Comparison of ENCODE assay signal across 1 cellular context in the genomic region with DNA sequence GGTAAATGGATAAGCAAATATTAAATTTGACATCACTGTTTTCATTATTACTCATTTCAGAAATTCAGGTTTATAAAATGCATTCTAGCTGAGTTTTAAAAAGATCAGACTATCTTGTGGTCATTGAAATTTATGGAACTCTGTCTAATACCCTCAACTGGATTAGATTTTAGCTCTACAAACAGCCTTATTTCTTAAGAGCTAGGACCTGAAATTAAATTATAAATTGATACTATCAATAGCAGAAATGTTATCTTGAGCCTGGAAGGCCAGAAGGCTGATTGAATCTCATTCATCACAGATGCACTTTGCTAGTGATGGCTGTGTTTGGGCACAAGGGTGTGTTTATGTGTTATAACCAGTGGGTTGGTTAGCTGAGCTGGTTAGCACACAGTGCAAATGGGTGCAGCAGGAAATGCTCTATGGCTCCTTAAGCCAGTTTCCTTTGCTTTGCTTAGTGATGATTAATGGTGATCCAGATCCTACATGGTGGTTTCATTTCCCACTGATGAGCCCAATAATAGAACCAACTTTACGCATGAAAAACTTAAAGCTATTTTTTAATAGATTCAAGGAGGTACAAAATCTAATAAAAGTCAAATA.
A peak's percentile ranks its signal among the peaks of the same experiment; 100 is the strongest.
TF ChIP-seq lines count a peak whose summit lies in the region.

No MANE protein-coding gene starts in this region.

TF ChIP-seq in SK-N-SH treated with all-trans-retinoic acid at 6 μM for 48 hours, 23 proteins besides CTCF, POLR2A, EP300 and RAD21 (continued from another document):
- TF ChIP-seq ZFP3 (CRISPR knock-in tag; IDR thresholded peaks at IDR 0.05) (peak; percentile 51; the same call in 1 of the 2 replicates), TOX (CRISPR knock-in tag; IDR thresholded peaks at IDR 0.05; ENCODE audit: borderline replicate concordance) (no peak; the same call in 1 of the 2 replicates), ZC3H10 (CRISPR knock-in tag; IDR thresholded peaks at IDR 0.05) (peak; percentile 88), RARB (CRISPR knock-in tag; IDR thresholded peaks at IDR 0.05) (no peak), ZNF70 (CRISPR knock-in tag; IDR thresholded peaks at IDR 0.05) (no peak), PPARA (CRISPR knock-in tag; IDR thresholded peaks at IDR 0.05; ENCODE audit: borderline replicate concordance) (no peak), ISL1 (CRISPR knock-in tag; IDR thresholded peaks at IDR 0.05) (peak; percentile 99), TCF4 (CRISPR knock-in tag; IDR thresholded peaks at IDR 0.05; ENCODE audit: borderline replicate concordance) (peak; percentile 97)
TF ChIP-seq in SK-N-SH treated with all-trans-retinoic acid at 6 μM for 48 hours: peak in this region for 13.
